In genomic region chr22:27185903-27186302, GRCh38 we compare ENCODE assay signal across 15 cellular contexts.
"Had no signal": no experiment of that assay in that cellular context is flagged by ENCODE, and none has a peak within 500 bp of the region (broad histone marks: within the 10 kb centered on the region; RNA-seq: fewer than 3 reads in every experiment).

No MANE protein-coding gene starts in this region.

- DNase-seq: dermis blood vessel endothelial cell; foreskin melanocyte; head of caudate nucleus; hippocampal formation; left ventricle myocardium inferior; lower lobe of right lung; natural killer cell; nucleus accumbens; pancreas; right cardiac atrium; stimulated activated CD4-positive, alpha-beta T cell treated with anti-CD3 and anti-CD28 coated beads, Interleukin-2, amount 100 ng/mL, for 48 hours; stimulated activated CD8-positive, alpha-beta memory T cell treated with anti-CD3 and anti-CD28 coated beads, Interleukin-4, amount 100 ng/mL, for 48 hours; stimulated activated naive CD8-positive, alpha-beta T cell treated with anti-CD3 and anti-CD28 coated beads, Interleukin-15, Interleukin-2, amounts not matched to agents 100 U/mL and 50 U/mL, for 24 hours; thyroid gland had no signal

- ATAC-seq: lower lobe of right lung; natural killer cell; pancreas; right cardiac atrium; stimulated activated effector memory CD8-positive, alpha-beta T cell treated with anti-CD3 and anti-CD28 coated beads, Interleukin-12 subunit alpha, Interleukin-12 subunit beta, amount 100 ng/mL, for 72 hours; stimulated activated naive CD8-positive, alpha-beta T cell treated with anti-CD3 and anti-CD28 coated beads, Interleukin-15, Interleukin-2, amounts not matched to agents 100 U/mL and 50 U/mL, for 24 hours had no signal
